Comparison of ENCODE assay signal across 11 cellular contexts in genomic region chr10:114271779-114272167, GRCh38. TPM values are rescaled to one million over a fixed set of nuclear protein-coding genes. Genes with fewer than 3 reads are reported as not detected.
A peak's percentile ranks its signal among the peaks of the same experiment; 100 is the strongest.
DNase-seq lines count a peak whose midpoint lies in the region; ATAC-seq and TF ChIP-seq lines count a peak whose summit lies in the region.
"Had no signal": no experiment of that assay in that cellular context is flagged by ENCODE, and none has a peak within 500 bp of the region (broad histone marks: within the 10 kb centered on the region; RNA-seq: fewer than 3 reads in every experiment).

No MANE protein-coding gene starts in this region.

- peaks cover 24% of the 10 kb centered on the region for H3K4me1 Mint-ChIP-seq in HFFc6 (ENCODE audit: low read depth)
- H3K4me1 Mint-ChIP-seq: activated CD4-positive, alpha-beta memory T cell treated with anti-CD3 and anti-CD28 coated beads, Interleukin-2, amount 10 ng/mL, durations not matched to agents 7 days and 5 days had no signal

- whole genome bisulfite sequencing in stomach, 5 donors, result 42 to 81% (median 68%) methylated on average over 4 of the region's 4 CpGs

- H3K27me3 ChIP-seq in brain microvascular endothelial cell (replicated peaks) (peaks cover 3% of the 10 kb centered on the region), right atrium auricular region (no peaks in the 10 kb centered on the region), stomach (no peaks in the 10 kb centered on the region)
- H3K27me3 ChIP-seq: neutrophil had no signal

- H3K36me3 ChIP-seq in brain microvascular endothelial cell (replicated peaks) (no peaks in the 10 kb centered on the region), right atrium auricular region (no peaks in the 10 kb centered on the region), stomach (no peaks in the 10 kb centered on the region)
- H3K36me3 ChIP-seq: neutrophil had no signal

- H3K36me3 Mint-ChIP-seq in HFFc6 (ENCODE audit: low read depth), result no peaks in the 10 kb centered on the region

- TF ChIP-seq CTCF in HFFc6 (IDR thresholded peaks at IDR 0.05) (no peak), brain microvascular endothelial cell (IDR thresholded peaks at IDR 0.05; ENCODE audit: low read depth, low read length, missing control alignments) (no peak), right atrium auricular region (IDR thresholded peaks at IDR 0.05) (no peak), stomach (IDR thresholded peaks at IDR 0.05) (no peak)

- no peak for ATAC-seq in GM18519 (IDR thresholded peaks at IDR 0.05; ENCODE audit: low FRiP score, unreplicated experiment)

- no peak for TF ChIP-seq POLR2A in stomach (IDR thresholded peaks at IDR 0.05)

- H3K9me3 Mint-ChIP-seq in HFFc6, result no peaks in the 10 kb centered on the region
- H3K9me3 Mint-ChIP-seq: activated CD4-positive, alpha-beta memory T cell treated with anti-CD3 and anti-CD28 coated beads, Interleukin-2, amount 10 ng/mL, durations not matched to agents 7 days and 5 days had no signal

- H3K4me3 Mint-ChIP-seq in HFFc6, result no peak overlapping the region
- H3K4me3 Mint-ChIP-seq: activated CD4-positive, alpha-beta memory T cell treated with anti-CD3 and anti-CD28 coated beads, Interleukin-2, amount 10 ng/mL, durations not matched to agents 7 days and 5 days had no signal

- no peak overlapping the region for H3K27ac Mint-ChIP-seq in HFFc6
- H3K27ac Mint-ChIP-seq: activated CD4-positive, alpha-beta memory T cell treated with anti-CD3 and anti-CD28 coated beads, Interleukin-2, amount 10 ng/mL, durations not matched to agents 7 days and 5 days had no signal

- H3K4me1 ChIP-seq in right atrium auricular region (peaks cover 0 to 28% of the 10 kb centered on the region in 2 donors), stomach (peaks cover 17 to 32% (median 20%) of the 10 kb centered on the region in 4 donors)

- no peak overlapping the region for H3K4me3 ChIP-seq in brain microvascular endothelial cell (ENCODE audit: low read depth, low read length)
- H3K4me3 ChIP-seq in right atrium auricular region, result no peak overlapping the region
- no peak overlapping the region for H3K4me3 ChIP-seq in stomach

- TF ChIP-seq EP300 in stomach (IDR thresholded peaks at IDR 0.05), result no peak

- peak; percentile 94 for DNase-seq in HFFc6
- DNase-seq in brain microvascular endothelial cell, result peak; percentile 94
- peak; percentile 80 for DNase-seq in right atrium auricular region (ENCODE audit: low spot score)
- DNase-seq in stomach, result peak; percentile 25
- no peak for DNase-seq in SKM-1 (lab: John Stamatoyannopoulos, UW; ENCODE audit: unreplicated experiment)
- no peak for DNase-seq in NCI-H146 treated with DMSO at 0.1 percent for 48 hours (lab: John Stamatoyannopoulos, UW; ENCODE audit: unreplicated experiment)
- DNase-seq in stimulated activated CD8-positive, alpha-beta memory T cell treated with anti-CD3 and anti-CD28 coated beads, Interleukin-4, amount 100 ng/mL, for 48 hours, result no peak
- DNase-seq: activated CD4-positive, alpha-beta memory T cell treated with anti-CD3 and anti-CD28 coated beads, Interleukin-2, amount 10 ng/mL, durations not matched to agents 7 days and 5 days; effector memory CD4-positive, alpha-beta T cell had no signal

- intact Hi-C loops in stomach (cut with DNase I; ENCODE audit: low total_unique reads), result no loop called here

- peaks cover 6% of the 10 kb centered on the region for H3K27me3 Mint-ChIP-seq in HFFc6 (ENCODE audit: insufficient read depth)

- no peaks in the 10 kb centered on the region for H3K9me3 ChIP-seq in right atrium auricular region
- H3K9me3 ChIP-seq in stomach, result no peaks in the 10 kb centered on the region
- H3K9me3 ChIP-seq: neutrophil had no signal

- H3K27ac ChIP-seq in brain microvascular endothelial cell (no peak overlapping the region), right atrium auricular region (peak overlapping the region; percentile 15 to 72), stomach (peak overlapping the region in 1 of 5 donors; percentile 38)
- H3K27ac ChIP-seq: neutrophil had no signal

- in situ Hi-C loops in brain microvascular endothelial cell (cut with HindIII; ENCODE audit: low pct_ligation_motif_present, low sequenced_read_pairs), result no loop called here

RNA-seq across cellular contexts. Expression of gene VWA2, which starts 32.7 kb away (rescaled TPM):
- under 1 TPM in 1 of 6 experiments, not detected in 5; 0.07 TPM for total RNA-seq in HFFc6 (2021; fragmentation: NEBNext Ultra II Directional; extraction: Animal tissue kit (Norgen Biotek cat#: 25700))
- total RNA-seq in right atrium auricular region (not detected), stomach (10 to 100 TPM in 2 of 5 donors, 1 to 10 TPM in 3; 2.3 to 20.7 (median 6.4) TPM)
- 1 to 10 TPM in 2 of 3 donors, under 1 TPM in 1; 0.46 to 6.2 (median 1.5) TPM for polyA plus RNA-seq in stomach
- total RNA-seq: activated CD4-positive, alpha-beta memory T cell treated with anti-CD3 and anti-CD28 coated beads, Interleukin-2, amount 10 ng/mL, durations not matched to agents 7 days and 5 days had no signal

Comparison
In these comparisons a context has a peak if more than half of its experiments do, and no peak if none do; other contexts are left out.
1. DNase-seq: peak in HFFc6 (single experiment), brain microvascular endothelial cell (single experiment), right atrium auricular region (single experiment) and stomach (single experiment); none in SKM-1 (single experiment), NCI-H146 treated with DMSO at 0.1 percent for 48 hours (single experiment) and stimulated activated CD8-positive, alpha-beta memory T cell treated with anti-CD3 and anti-CD28 coated beads, Interleukin-4, amount 100 ng/mL, for 48 hours (single experiment).